Comparison of ENCODE assay signal across 9 cellular contexts in genomic region chr3:133475245-133476010, GRCh38.
DNase-seq lines count a peak whose midpoint lies in the region; ATAC-seq and TF ChIP-seq lines count a peak whose summit lies in the region.
"Had no signal": no experiment of that assay in that cellular context is flagged by ENCODE, and none has a peak within 500 bp of the region (broad histone marks: within the 10 kb centered on the region; RNA-seq: fewer than 3 reads in every experiment).

No MANE protein-coding gene starts in this region.

- peak overlapping the region in 1 of 2 donors; percentile 17 for H3K9ac ChIP-seq in duodenal mucosa (ENCODE audit: low read depth in 1 of 2, low read length in 2 of 2)

- peaks cover 17 to 23% of the 10 kb centered on the region in 2 donors for H3K4me1 ChIP-seq in duodenal mucosa (ENCODE audit: control insufficient read depth in 1 of 2, insufficient read depth in 2 of 2, low read length in 2 of 2)

- H3K27ac ChIP-seq in duodenal mucosa (ENCODE audit: low read depth, low read length), result peak overlapping the region; percentile 48
- H3K27ac ChIP-seq: epithelial cell of prostate had no signal

- H3K9me3 ChIP-seq in duodenal mucosa (ENCODE audit: control insufficient read depth in 1 of 2, low read length in 2 of 2), result no peaks in the 10 kb centered on the region

- peak; percentile 78 for DNase-seq in GM13976 (ENCODE audit: low spot score)
- no peak for DNase-seq in effector CD4-positive, alpha-beta T cell
- no peak for DNase-seq in A172 (ENCODE audit: low spot score)
- no peak for DNase-seq in COLO829 (ENCODE audit: low spot score)
- DNase-seq in cortex of kidney (lab: John Stamatoyannopoulos, UW), result no peak

- no peaks in the 10 kb centered on the region for H3K27me3 ChIP-seq in duodenal mucosa (ENCODE audit: control insufficient read depth in 1 of 2, insufficient read depth in 2 of 2, low read length in 2 of 2)

- TF ChIP-seq CTCF in GM13976 (IDR thresholded peaks at IDR 0.05; ENCODE audit: borderline replicate concordance, control extremely low read depth, extremely low read depth, insufficient read depth, missing control alignments), result no peak

- no peak overlapping the region for H3K4me3 ChIP-seq in duodenal mucosa (ENCODE audit: low read depth in 1 of 2, low read length in 2 of 2)

- ATAC-seq in GM21360 (IDR thresholded peaks at IDR 0.05; ENCODE audit: unreplicated experiment) (peak; percentile 77), HG03558 (IDR thresholded peaks at IDR 0.05; ENCODE audit: extremely low read depth, unreplicated experiment) (peak; percentile 56)

- in situ Hi-C loops in GM13976 (cut with MboI; ENCODE audit: low sequenced_read_pairs, unreplicated experiment), result no loop called here

- H3K36me3 ChIP-seq in duodenal mucosa (ENCODE audit: control insufficient read depth in 1 of 2, insufficient read depth in 2 of 2, low read length in 2 of 2), result no peaks in the 10 kb centered on the region
